In the genomic region with DNA sequence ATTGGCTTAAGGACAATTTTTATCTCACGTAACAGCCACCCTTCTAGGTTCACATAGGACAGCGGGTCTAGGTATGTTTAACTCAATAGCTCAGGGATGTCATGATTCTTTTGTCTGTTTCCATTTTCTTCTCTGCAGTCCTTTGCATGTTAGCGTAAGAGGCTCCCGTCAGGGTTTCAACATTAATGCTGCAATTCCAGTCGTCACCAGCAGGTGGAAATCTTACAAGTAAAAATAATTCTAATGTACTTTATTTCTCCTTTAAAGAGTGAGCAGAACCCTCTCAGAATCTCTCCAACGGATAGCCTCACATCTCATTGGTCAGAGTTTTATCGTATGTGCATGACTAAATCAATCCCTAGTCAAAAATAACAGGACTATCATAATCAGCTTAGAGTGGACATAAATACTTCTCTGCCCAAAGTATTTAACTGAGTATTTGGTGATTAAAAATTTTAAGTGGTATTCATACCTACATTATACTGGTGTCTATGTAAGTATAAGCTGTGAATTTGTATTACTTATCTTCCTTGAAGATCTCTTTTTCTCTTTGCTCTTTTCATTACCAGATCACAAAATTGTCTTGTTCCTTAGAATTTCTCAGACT, we compare ENCODE assay signal across 8 cellular contexts.
DNase-seq lines count a peak whose midpoint lies in the region; ATAC-seq and TF ChIP-seq lines count a peak whose summit lies in the region.

No MANE protein-coding gene starts in this region.

- H3K4me1 ChIP-seq in Peyer's patch (no peaks in the 10 kb centered on the region), left lung (no peaks in the 10 kb centered on the region)

- no peaks in the 10 kb centered on the region for H3K9me3 Mint-ChIP-seq in CD14-positive monocyte

- H3K4me3 ChIP-seq in Peyer's patch (no peak overlapping the region), brain microvascular endothelial cell (ENCODE audit: low read depth, low read length) (no peak overlapping the region), left lung (no peak overlapping the region)

- H3K27ac ChIP-seq in Peyer's patch, result no peak overlapping the region
- no peak overlapping the region for H3K27ac ChIP-seq in brain microvascular endothelial cell
- H3K27ac ChIP-seq in left lung, result no peak overlapping the region

- H3K27me3 ChIP-seq in Peyer's patch (no peaks in the 10 kb centered on the region), brain microvascular endothelial cell (replicated peaks) (no peaks in the 10 kb centered on the region), left lung (no peaks in the 10 kb centered on the region)

- no peak overlapping the region for H3K27ac Mint-ChIP-seq in CD14-positive monocyte

- no peak overlapping the region for H3K4me3 Mint-ChIP-seq in CD14-positive monocyte

- H3K9me3 ChIP-seq in Peyer's patch, result no peaks in the 10 kb centered on the region
- H3K9me3 ChIP-seq in left lung, result no peaks in the 10 kb centered on the region

- ATAC-seq in HG03378 (IDR thresholded peaks at IDR 0.05; ENCODE audit: unreplicated experiment), result peak; percentile 84
- ATAC-seq in left lung, result peak; percentile 69
- no peak for ATAC-seq in stimulated activated naive CD8-positive, alpha-beta T cell treated with anti-CD3 and anti-CD28 coated beads, Interleukin-15, Interleukin-2, amounts not matched to agents 100 U/mL and 50 U/mL, for 24 hours

- TF ChIP-seq CTCF in CD14-positive monocyte (IDR thresholded peaks at IDR 0.05), result peak; percentile 81
- TF ChIP-seq CTCF in GM13976 (IDR thresholded peaks at IDR 0.05; ENCODE audit: borderline replicate concordance, control extremely low read depth, extremely low read depth, insufficient read depth, missing control alignments), result peak; percentile 63
- TF ChIP-seq CTCF in Peyer's patch (IDR thresholded peaks at IDR 0.05), result peak in 4 of 6 experiments; percentile 53 to 66 (median 58)
- TF ChIP-seq CTCF in brain microvascular endothelial cell (IDR thresholded peaks at IDR 0.05; ENCODE audit: low read depth, low read length, missing control alignments), result peak; percentile 71
- TF ChIP-seq CTCF in left lung (IDR thresholded peaks at IDR 0.05), result peak; percentile 54 to 75

- intact Hi-C loops in CD14-positive monocyte (cut with micrococcal nuclease), result no loop called here
- intact Hi-C loops in left lung (cut with DNase I), result no loop called here

- TF ChIP-seq POLR2A in Peyer's patch (IDR thresholded peaks at IDR 0.05), result no peak

- no peaks in the 10 kb centered on the region for H3K27me3 Mint-ChIP-seq in CD14-positive monocyte (ENCODE audit: low read depth in 3 of 3)

- H3K36me3 Mint-ChIP-seq in CD14-positive monocyte, result no peaks in the 10 kb centered on the region

- DNase-seq in CD14-positive monocyte (ENCODE audit: low spot score), result no peak
- DNase-seq in GM13976 (ENCODE audit: low spot score), result peak; percentile 8
- peak in 1 of 3 donors; percentile 77 for DNase-seq in Peyer's patch
- DNase-seq in brain microvascular endothelial cell, result peak; percentile 63
- peak in 1 of 2 donors; percentile 34 for DNase-seq in left lung
- DNase-seq in stimulated activated naive CD8-positive, alpha-beta T cell treated with anti-CD3 and anti-CD28 coated beads, Interleukin-15, Interleukin-2, amounts not matched to agents 100 U/mL and 50 U/mL, for 24 hours, result peak; percentile 50
- no peak for DNase-seq in stimulated activated naive CD4-positive, alpha-beta T cell treated with Interleukin-2 at 50 U/mL for 16 hours (lab: John Stamatoyannopoulos, UW)

- H3K4me1 Mint-ChIP-seq in CD14-positive monocyte, result no peaks in the 10 kb centered on the region

- H3K36me3 ChIP-seq in Peyer's patch (no peaks in the 10 kb centered on the region), brain microvascular endothelial cell (replicated peaks) (no peaks in the 10 kb centered on the region), left lung (no peaks in the 10 kb centered on the region)

- in situ Hi-C loops in GM13976 (cut with MboI; ENCODE audit: low sequenced_read_pairs, unreplicated experiment) (no loop called here), brain microvascular endothelial cell (cut with HindIII; ENCODE audit: low pct_ligation_motif_present, low sequenced_read_pairs) (no loop called here)

Comparison
In these comparisons a context has a peak if more than half of its experiments do, and no peak if none do; other contexts are left out.
1. DNase-seq: peak in GM13976 (single experiment), brain microvascular endothelial cell (single experiment) and stimulated activated naive CD8-positive, alpha-beta T cell treated with anti-CD3 and anti-CD28 coated beads, Interleukin-15, Interleukin-2, amounts not matched to agents 100 U/mL and 50 U/mL, for 24 hours (single experiment); none in CD14-positive monocyte (single experiment) and stimulated activated naive CD4-positive, alpha-beta T cell treated with Interleukin-2 at 50 U/mL for 16 hours (single experiment).
2. Peak in every context shown above with its lines, with median percentiles within 50 percentile points of each other: CTCF ChIP-seq.